In the genomic region with DNA sequence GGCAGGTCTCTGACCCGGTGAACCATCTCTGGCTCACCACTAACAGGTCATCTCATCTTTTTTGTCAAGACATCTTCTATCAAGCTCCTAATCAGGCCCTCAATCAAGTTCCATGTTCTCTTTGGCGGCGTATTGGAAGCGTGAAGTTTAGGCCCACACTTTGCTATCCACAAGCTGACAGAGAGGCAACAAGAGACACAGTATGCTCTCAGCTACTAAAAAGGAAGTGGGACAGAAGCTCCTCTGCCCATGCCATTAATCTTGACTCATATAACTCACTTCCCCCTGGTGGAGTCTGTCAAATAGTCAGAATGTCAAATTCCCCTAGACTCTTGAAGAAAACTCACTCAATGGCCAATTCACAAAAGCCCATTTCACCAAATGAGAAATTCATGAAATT, we compare ENCODE assay signal across 8 cellular contexts.
DNase-seq lines count a peak whose midpoint lies in the region; ATAC-seq, FAIRE-seq and TF ChIP-seq lines count a peak whose summit lies in the region.

No MANE protein-coding gene starts in this region.

- peak overlapping the region in 1 of 2 donors; percentile 43 for H3K4me3 Mint-ChIP-seq in stimulated activated naive CD8-positive, alpha-beta T cell treated with anti-CD3 and anti-CD28 coated beads, Interleukin-15, amount 100 ng/mL, for 72 hours

- no peaks in the 10 kb centered on the region for H3K9me3 Mint-ChIP-seq in stimulated activated naive CD8-positive, alpha-beta T cell treated with anti-CD3 and anti-CD28 coated beads, Interleukin-15, amount 100 ng/mL, for 72 hours

- peak; percentile 86 for ATAC-seq in stimulated activated naive CD8-positive, alpha-beta T cell treated with anti-CD3 and anti-CD28 coated beads, Interleukin-15, amount 100 ng/mL, for 72 hours

- DNase-seq in activated T-cell treated with anti-CD3 and anti-CD28 coated beads for 24 hours (ENCODE audit: low read depth) (peak; percentile 1), activated T-cell treated with anti-CD3 and anti-CD28 coated beads for 4 hours (no peak), H54 (ENCODE audit: insufficient read length, low spot score) (no peak), LHCN-M2 (ENCODE audit: low read depth) (peak; percentile 44), NK-92 (lab: John Stamatoyannopoulos, UW; ENCODE audit: unreplicated experiment) (no peak), NCI-H146 treated with DMSO at 0.1 percent for 48 hours (lab: John Stamatoyannopoulos, UW; ENCODE audit: unreplicated experiment) (no peak)
- DNase-seq in central memory CD4-positive, alpha-beta T cell, result peak; percentile 14
- DNase-seq in stimulated activated naive CD8-positive, alpha-beta T cell treated with anti-CD3 and anti-CD28 coated beads, Interleukin-15, amount 100 ng/mL, for 72 hours, result peak; percentile 44 to 49

- no peak for TF ChIP-seq POLR2A in H54 (IDR thresholded peaks at IDR 0.05; ENCODE audit: low read depth, low read length)

- no peak overlapping the region for H3K27ac Mint-ChIP-seq in stimulated activated naive CD8-positive, alpha-beta T cell treated with anti-CD3 and anti-CD28 coated beads, Interleukin-15, amount 100 ng/mL, for 72 hours

- FAIRE-seq in H54 (lab: Jason Lieb, UNC), result peak; percentile 15

- H3K4me1 Mint-ChIP-seq in stimulated activated naive CD8-positive, alpha-beta T cell treated with anti-CD3 and anti-CD28 coated beads, Interleukin-15, amount 100 ng/mL, for 72 hours, result peaks cover 31% of the 10 kb centered on the region

- peaks cover 4% of the 10 kb centered on the region for H3K27me3 Mint-ChIP-seq in stimulated activated naive CD8-positive, alpha-beta T cell treated with anti-CD3 and anti-CD28 coated beads, Interleukin-15, amount 100 ng/mL, for 72 hours

Comparison
In these comparisons a context has a peak if more than half of its experiments do, and no peak if none do; other contexts are left out.
1. DNase-seq: peak in activated T-cell treated with anti-CD3 and anti-CD28 coated beads for 24 hours (single experiment), LHCN-M2 (single experiment), central memory CD4-positive, alpha-beta T cell (single experiment) and stimulated activated naive CD8-positive, alpha-beta T cell treated with anti-CD3 and anti-CD28 coated beads, Interleukin-15, amount 100 ng/mL, for 72 hours (2 of 2); none in activated T-cell treated with anti-CD3 and anti-CD28 coated beads for 4 hours (single experiment), H54 (single experiment), NK-92 (single experiment) and NCI-H146 treated with DMSO at 0.1 percent for 48 hours (single experiment).